In the genomic region with DNA sequence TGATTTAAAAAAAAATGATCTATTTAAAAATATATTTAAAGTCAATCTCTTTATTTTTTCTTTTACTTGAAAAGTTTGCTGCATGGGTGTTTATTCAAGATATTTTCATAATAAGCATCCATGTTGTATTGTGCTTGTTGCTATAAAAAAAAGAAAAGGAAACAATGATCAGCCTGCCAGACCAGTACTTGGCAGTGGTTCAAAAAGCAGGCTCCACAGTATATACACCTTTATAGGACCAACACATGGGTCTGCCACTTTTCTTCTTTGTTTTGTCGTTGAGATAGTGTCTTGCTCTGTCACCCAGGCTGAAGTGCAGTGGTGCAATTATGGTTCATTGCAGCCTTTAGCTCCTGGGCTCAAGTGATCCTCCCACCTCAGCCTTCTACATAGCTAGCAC, we compare ENCODE assay signal across 16 cellular contexts.
DNase-seq lines count a peak whose midpoint lies in the region; ATAC-seq, FAIRE-seq and TF ChIP-seq lines count a peak whose summit lies in the region.
"Had no signal": no experiment of that assay in that cellular context is flagged by ENCODE, and none has a peak within 500 bp of the region (broad histone marks: within the 10 kb centered on the region; RNA-seq: fewer than 3 reads in every experiment).

No MANE protein-coding gene starts in this region.

- H3K4me1 ChIP-seq in PC-3 (ENCODE audit: insufficient read depth, low read length), result peaks cover 41% of the 10 kb centered on the region

- H3K27ac ChIP-seq in PC-3 (ENCODE audit: low read length), result peak overlapping the region; percentile 57

- no peaks in the 10 kb centered on the region for H3K9me2 ChIP-seq in PC-3 (replicated peaks; ENCODE audit: low read length)

- no peaks in the 10 kb centered on the region for H4K20me1 ChIP-seq in PC-3 (ENCODE audit: low read length)

- BruUV-seq in PC-3 (replicated peaks; lab: Mats Ljungman, UMichigan), result no TSS peak

- no peaks in the 10 kb centered on the region for H3K27me3 ChIP-seq in PC-3 (ENCODE audit: low read length)

- no peaks in the 10 kb centered on the region for H3K79me2 ChIP-seq in PC-3 (ENCODE audit: low read length)

- H3K9ac ChIP-seq in PC-3 (ENCODE audit: low read length), result no peak overlapping the region

- no peak overlapping the region for H3K4me3 ChIP-seq in PC-3 (ENCODE audit: low read length)

- intact Hi-C loops in PC-3 (cut with micrococcal nuclease), result no loop called here

- peak overlapping the region; percentile 21; the same call in 1 of the 2 replicates for H3K4me2 ChIP-seq in PC-3 (ENCODE audit: low read length)

- no peak for FAIRE-seq in urothelium cell line (lab: Jason Lieb, UNC)
- FAIRE-seq: D721Med, H1 had no signal

- POLR2A ChIA-PET in PC-3 (lab: Charles Lee; ENCODE audit: unreplicated experiment), result no interaction called here

- ATAC-seq in PC-3, result no peak; the same call in 1 of the 2 replicates

- no peak overlapping the region for H2AFZ ChIP-seq in PC-3 (ENCODE audit: low read length)

- no peaks in the 10 kb centered on the region for H3K9me3 ChIP-seq in PC-3 (ENCODE audit: low read length)

- no peaks in the 10 kb centered on the region for H3K36me3 ChIP-seq in PC-3 (ENCODE audit: low read depth, low read length)

- DNase-seq in DMS79 treated with DMSO at 0.1 percent for 48 hours (lab: John Stamatoyannopoulos, UW) (peak; percentile 46), DMS79 (lab: John Stamatoyannopoulos, UW) (no peak), COLO668 (lab: John Stamatoyannopoulos, UW; ENCODE audit: unreplicated experiment) (peak; percentile 14), NCI-H1105 treated with DMSO at 0.1 percent for 48 hours (lab: John Stamatoyannopoulos, UW) (peak; percentile 61), PC-3 (peak; percentile 33), globus pallidus (ENCODE audit: low spot score) (no peak), urothelium cell line (ENCODE audit: low spot score) (no peak), NCI-H2227 (lab: John Stamatoyannopoulos, UW; ENCODE audit: unreplicated experiment) (no peak)
- DNase-seq: 8988T; CD4-positive, alpha-beta memory T cell; KBM-7; NCI-H524; NK-92 treated with Interleukin-12 subunit alpha and Interleukin-12 subunit beta, amount 100 ng/mL, for 24 hours; RPMI8226 had no signal

- TF ChIP-seq CTCF in PC-3 (conservative IDR thresholded peaks at IDR 0.05; ENCODE audit: low read depth, low read length), result no peak

- CTCF ChIA-PET in PC-3 (lab: Charles Lee), result no interaction called here

- H3F3A ChIP-seq in PC-3 (ENCODE audit: low read length, unreplicated experiment), result no peaks in the 10 kb centered on the region

Comparison
In these comparisons a context has a peak if more than half of its experiments do, and no peak if none do; other contexts are left out.
1. DNase-seq: peak in DMS79 treated with DMSO at 0.1 percent for 48 hours (single experiment), COLO668 (single experiment), NCI-H1105 treated with DMSO at 0.1 percent for 48 hours (single experiment) and PC-3 (single experiment); none in DMS79 (single experiment), globus pallidus (single experiment), urothelium cell line (single experiment) and NCI-H2227 (single experiment).